Comparison of ENCODE assay signal across 8 cellular contexts in the genomic region with DNA sequence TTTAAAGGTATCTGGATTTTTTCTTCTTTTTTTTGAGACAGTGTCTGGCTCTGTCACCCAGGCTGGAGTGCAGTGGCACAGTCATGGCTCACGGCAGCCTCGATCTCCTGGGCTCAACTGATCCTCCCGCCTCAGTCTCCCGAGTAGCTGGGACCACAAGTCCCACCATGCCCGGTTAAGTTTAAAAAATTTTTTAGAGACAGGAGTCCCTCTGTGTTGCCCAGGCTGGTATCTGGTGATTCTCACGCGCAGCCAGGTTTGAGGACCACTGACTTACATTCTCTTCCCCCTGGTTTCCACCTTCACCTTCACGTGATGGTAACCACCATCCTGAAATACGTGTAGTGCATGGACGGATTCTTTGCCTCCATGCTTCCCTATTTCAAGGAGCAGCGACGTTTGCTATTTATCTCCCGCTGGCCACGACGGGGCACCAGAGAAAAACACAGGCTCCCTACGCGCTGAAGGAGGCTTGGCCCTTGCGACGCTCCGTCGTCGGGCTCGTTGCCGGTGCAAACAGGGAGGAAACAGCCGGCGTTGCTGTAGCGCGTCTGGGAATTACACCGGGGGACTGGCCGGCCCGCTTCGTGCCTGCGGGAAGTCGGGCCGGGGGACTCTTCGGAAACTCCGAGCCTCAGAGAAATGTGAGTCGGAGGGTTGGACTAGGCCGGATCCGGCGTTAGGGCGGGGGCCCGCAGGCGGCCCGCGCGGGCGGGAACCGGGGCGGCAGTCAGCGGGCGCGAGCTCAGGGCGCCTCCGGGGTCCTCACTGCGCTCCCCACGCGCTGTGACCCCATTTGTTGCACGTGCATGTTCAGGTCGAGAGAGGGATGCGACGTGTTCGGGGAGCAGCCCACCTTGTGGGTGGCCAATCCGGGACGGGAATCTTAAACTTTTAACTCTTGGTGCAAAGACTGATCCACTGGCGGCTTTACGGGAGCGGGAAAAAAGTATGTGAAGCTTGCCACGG. TPM values are rescaled to one million over a fixed set of nuclear protein-coding genes. Genes with fewer than 3 reads are reported as not detected.
DNase-seq lines count a peak whose midpoint lies in the region; ATAC-seq and TF ChIP-seq lines count a peak whose summit lies in the region.

A gene with protein sequence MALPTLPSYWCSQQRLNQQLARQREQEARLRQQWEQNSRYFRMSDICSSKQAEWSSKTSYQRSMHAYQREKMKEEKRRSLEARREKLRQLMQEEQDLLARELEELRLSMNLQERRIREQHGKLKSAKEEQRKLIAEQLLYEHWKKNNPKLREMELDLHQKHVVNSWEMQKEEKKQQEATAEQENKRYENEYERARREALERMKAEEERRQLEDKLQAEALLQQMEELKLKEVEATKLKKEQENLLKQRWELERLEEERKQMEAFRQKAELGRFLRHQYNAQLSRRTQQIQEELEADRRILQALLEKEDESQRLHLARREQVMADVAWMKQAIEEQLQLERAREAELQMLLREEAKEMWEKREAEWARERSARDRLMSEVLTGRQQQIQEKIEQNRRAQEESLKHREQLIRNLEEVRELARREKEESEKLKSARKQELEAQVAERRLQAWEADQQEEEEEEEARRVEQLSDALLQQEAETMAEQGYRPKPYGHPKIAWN (plus strand): TSS at position 492 of the 969 bp plus-strand sequence. CDS start 2,753 bp downstream, outside the sequence.

- H3K9me3 Mint-ChIP-seq in CD4-positive, alpha-beta T cell = no peaks in the 10 kb centered on the region

- CTCF ChIA-PET in CD4-positive, alpha-beta T cell (lab: Charles Lee) = interaction anchor here (0.9 to 1.3 kb wide), 3 partner anchors 19 to 47 kb away, joined by 3 to 6 read pairs (median 3); no protein-coding TSS in a partner anchor
- CTCF ChIA-PET in OCI-LY7 (lab: Charles Lee; ENCODE audit: unreplicated experiment) = interaction anchor here (1.4 kb wide), 1 partner anchor 11 kb away, joined by 5 read pairs; no protein-coding TSS in a partner anchor

- H4K20me1 ChIP-seq in OCI-LY7 (ENCODE audit: insufficient read depth, low read length) = no peaks in the 10 kb centered on the region

- peak; percentile 93 for ATAC-seq in CD4-positive, alpha-beta T cell (ENCODE audit: poor library complexity)
- ATAC-seq in GM19463 (IDR thresholded peaks at IDR 0.05; ENCODE audit: unreplicated experiment) = peak; percentile 71

- peak; percentile 59 to 74 (median 66) for DNase-seq in CD4-positive, alpha-beta T cell
- DNase-seq in OCI-LY7 (ENCODE audit: low spot score) (peak; percentile 78), activated T-cell treated with anti-CD3 and anti-CD28 coated beads for 1 hour (ENCODE audit: low read depth) (peak; percentile 58), epithelial cell of esophagus (ENCODE audit: low read depth) (peak; percentile 90)
- peak; percentile 51 to 65 for DNase-seq in stimulated activated CD8-positive, alpha-beta memory T cell treated with anti-CD3 and anti-CD28 coated beads, Interleukin-2, amount 100 ng/mL, for 48 hours (ENCODE audit: low read depth in 2 of 2)

- BruUV-seq in OCI-LY7 (replicated peaks; lab: Mats Ljungman, UMichigan) = no TSS peak

- peak within 1 kb of the TSS; percentile 64 for H3K27ac ChIP-seq in CD4-positive, alpha-beta T cell (ENCODE audit: low read depth, low read length)
- peak within 1 kb of the TSS; percentile 49; the same call in 1 of the 2 replicates for H3K27ac ChIP-seq in HUES64 (ENCODE audit: low read depth, low read length)
- H3K27ac ChIP-seq in OCI-LY7 (ENCODE audit: low read depth, low read length, poor library complexity, severe bottlenecking) = peak within 1 kb of the TSS; percentile 40

- H3K36me3 Mint-ChIP-seq in CD4-positive, alpha-beta T cell (ENCODE audit: low read depth) = peaks cover 25% of the 10 kb centered on the region

- peak within 1 kb of the TSS; percentile 75 for H3K4me2 ChIP-seq in OCI-LY7 (ENCODE audit: low read length)

- peak within 1 kb of the TSS; percentile 93 for H2AFZ ChIP-seq in OCI-LY7 (ENCODE audit: low read length)

- no peaks in the 10 kb centered on the region for H3K27me3 ChIP-seq in CD4-positive, alpha-beta T cell (ENCODE audit: control insufficient read depth, insufficient read depth, low read length)
- H3K27me3 ChIP-seq in HUES64 (ENCODE audit: insufficient read depth, low read length) (peaks cover 96% of the 10 kb centered on the region), mononuclear cell (ENCODE audit: insufficient read depth, low read length) (no peaks in the 10 kb centered on the region)

- intact Hi-C loops in CD4-positive, alpha-beta T cell (cut with DNase I, micrococcal nuclease) = loop anchor here in 1 of 2 experiments (2.0 to 5.0 kb wide), 3 partner anchors 97 to 221 kb away; a partner anchor contains a TSS
- intact Hi-C loops in OCI-LY7 (cut with micrococcal nuclease; ENCODE audit: unreplicated experiment) = no loop called here

- H3K4me3 ChIP-seq in HUES64 (ENCODE audit: low read length) (peak within 1 kb of the TSS; percentile 71), OCI-LY7 (ENCODE audit: low read depth, low read length, poor library complexity, severe bottlenecking) (peak within 1 kb of the TSS; percentile 71), epithelial cell of esophagus (ENCODE audit: low read length) (peak within 1 kb of the TSS; percentile 93), mononuclear cell (ENCODE audit: low read length) (peak within 1 kb of the TSS; percentile 92)

- no peak for TF ChIP-seq CTCF in CD4-positive, alpha-beta T cell (IDR thresholded peaks at IDR 0.05)
- peak; percentile 39 for TF ChIP-seq CTCF in OCI-LY7 (conservative IDR thresholded peaks at IDR 0.05; ENCODE audit: low read length)
- TF ChIP-seq CTCF in epithelial cell of esophagus (IDR thresholded peaks at IDR 0.05; ENCODE audit: insufficient read depth, low read depth, low read length, missing control alignments) = peak; percentile 45

- no peaks in the 10 kb centered on the region for H3K27me3 Mint-ChIP-seq in CD4-positive, alpha-beta T cell

- H3K79me2 ChIP-seq in OCI-LY7 (ENCODE audit: insufficient read depth, low read depth, low read length) = peaks cover 9% of the 10 kb centered on the region; the same call in 1 of the 2 replicates

- H3K4me1 ChIP-seq in HUES64 (ENCODE audit: insufficient read depth, low read length) = peaks cover 17% of the 10 kb centered on the region; the same call in 1 of the 2 replicates
- peaks cover 30% of the 10 kb centered on the region for H3K4me1 ChIP-seq in OCI-LY7 (ENCODE audit: insufficient read depth, low read length, poor library complexity, severe bottlenecking)
- H3K4me1 ChIP-seq in mononuclear cell (ENCODE audit: insufficient read depth, low read length) = peaks cover 25% of the 10 kb centered on the region

- H3K4me1 Mint-ChIP-seq in CD4-positive, alpha-beta T cell (ENCODE audit: low read depth) = peaks cover 25% of the 10 kb centered on the region

- peak within 1 kb of the TSS; percentile 86 for H3K27ac Mint-ChIP-seq in CD4-positive, alpha-beta T cell

- no peaks in the 10 kb centered on the region for H3K9me3 ChIP-seq in CD4-positive, alpha-beta T cell (ENCODE audit: control insufficient read depth, low read length)
- H3K9me3 ChIP-seq in HUES64 (ENCODE audit: insufficient read depth, low read depth, low read length) = no peaks in the 10 kb centered on the region
- no peaks in the 10 kb centered on the region for H3K9me3 ChIP-seq in OCI-LY7 (ENCODE audit: low read length)
- H3K9me3 ChIP-seq in mononuclear cell (ENCODE audit: low read depth, low read length) = no peaks in the 10 kb centered on the region

- H3K9me2 ChIP-seq in OCI-LY7 (ENCODE audit: insufficient read depth, low read length) = no peaks in the 10 kb centered on the region

- POLR2A ChIA-PET in CD4-positive, alpha-beta T cell (lab: Charles Lee) = interaction anchor here (0.5 to 2.4 kb wide), 9 partner anchors 11 to 180 kb away, joined by 3 to 17 read pairs (median 4); a partner anchor contains a TSS
- POLR2A ChIA-PET in OCI-LY7 (lab: Charles Lee) = interaction anchor here (0.6 to 1.4 kb wide), 4 partner anchors 11 to 478 kb away, joined by 3 to 6 read pairs (median 3); no protein-coding TSS in a partner anchor

- H3K36me3 ChIP-seq in HUES64 (ENCODE audit: insufficient read depth, low read length) (peaks cover 20% of the 10 kb centered on the region; the same call in 1 of the 2 replicates), OCI-LY7 (ENCODE audit: insufficient read depth, low read length) (peaks cover 25% of the 10 kb centered on the region)

- peak within 1 kb of the TSS; percentile 89 for H3K4me3 Mint-ChIP-seq in CD4-positive, alpha-beta T cell

- H3K9ac ChIP-seq in HUES64 (ENCODE audit: low read depth, low read length) = peak within 1 kb of the TSS; percentile 83

- 4% methylated on average over 69 of the region's 69 CpGs for WGBS in HUES64

RNA-seq across cellular contexts. Expression of the gene that starts here (rescaled TPM):
- total RNA-seq in CD4-positive, alpha-beta T cell = 10 to 100 TPM; 13.2 to 13.6 TPM
- 10.7 TPM for polyA plus RNA-seq in HUES64 (2013, experiment 1 of 2)
- 13.9 TPM for polyA plus RNA-seq in HUES64 (2013, experiment 2 of 2)
- total RNA-seq in OCI-LY7 (2014; rRNA removed; shearing (Covaris generic)) = 13.3 and 15.0 TPM in 2 replicates
- 28.2 and 29.8 TPM in 2 replicates for total RNA-seq in OCI-LY7 (2022)
- total RNA-seq in mononuclear cell = 7.9 TPM

Comparison
In these comparisons a context has a peak if more than half of its experiments do, and no peak if none do; other contexts are left out.
1. Peak in every context shown above with its lines: DNase-seq, ATAC-seq, H3K4me3 ChIP-seq and H3K27ac ChIP-seq.